Comparison of ENCODE assay signal across 21 cellular contexts in the genomic region with DNA sequence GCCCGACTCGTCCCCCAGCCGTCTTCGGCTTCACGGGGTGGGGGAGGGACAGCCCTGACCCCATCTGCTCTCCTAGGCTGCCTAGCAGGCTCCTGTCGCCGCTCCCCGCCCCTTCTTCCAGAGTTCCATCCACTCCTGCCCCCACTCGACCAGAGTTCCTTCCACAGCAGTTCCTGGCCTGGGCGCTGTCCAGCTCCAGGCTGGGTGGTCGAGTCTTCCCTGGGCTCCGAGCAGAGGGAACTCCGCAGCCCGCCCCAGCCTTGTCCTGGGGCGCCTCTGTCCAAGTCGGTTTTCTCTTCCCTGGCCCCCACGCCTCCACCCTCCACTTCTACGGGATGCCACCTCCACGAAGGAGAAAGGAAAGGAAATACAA. TPM values are rescaled to one million over a fixed set of nuclear protein-coding genes. Genes with fewer than 3 reads are reported as not detected.
DNase-seq lines count a peak whose midpoint lies in the region; ATAC-seq and TF ChIP-seq lines count a peak whose summit lies in the region.
"Had no signal": no experiment of that assay in that cellular context is flagged by ENCODE, and none has a peak within 500 bp of the region (broad histone marks: within the 10 kb centered on the region; RNA-seq: fewer than 3 reads in every experiment).

No MANE protein-coding gene starts in this region.

- peak overlapping the region; percentile 37 for H3K27ac Mint-ChIP-seq in activated naive CD4-positive, alpha-beta T cell treated with anti-CD3 and anti-CD28 coated beads, Interleukin-2, amount 10 ng/mL, durations not matched to agents 7 days and 5 days
- H3K27ac Mint-ChIP-seq in activated naive CD4-positive, alpha-beta T cell treated with anti-CD3 and anti-CD28 coated beads, Interleukin-2, amount 50 U/mL, for 72 hours, result no peak overlapping the region
- no peak overlapping the region for H3K27ac Mint-ChIP-seq in brain

- peaks cover 9% of the 10 kb centered on the region for H3K4me1 Mint-ChIP-seq in activated naive CD4-positive, alpha-beta T cell treated with anti-CD3 and anti-CD28 coated beads, Interleukin-2, amount 10 ng/mL, durations not matched to agents 7 days and 5 days
- H3K4me1 Mint-ChIP-seq in brain, result peaks cover 10% of the 10 kb centered on the region

- H3K4me1 ChIP-seq in thoracic aorta (ENCODE audit: control insufficient read depth in 1 of 2, low read depth in 2 of 2), result peaks cover 3 to 6% of the 10 kb centered on the region in 2 donors
- H3K4me1 ChIP-seq: adrenal gland, foreskin keratinocyte had no signal

- H3K4me3 ChIP-seq in thoracic aorta, result peak overlapping the region; percentile 23
- H3K4me3 ChIP-seq: adrenal gland had no signal

- H3K36me3 Mint-ChIP-seq in activated naive CD4-positive, alpha-beta T cell treated with anti-CD3 and anti-CD28 coated beads, Interleukin-2, amount 10 ng/mL, durations not matched to agents 7 days and 5 days, result no peaks in the 10 kb centered on the region
- no peaks in the 10 kb centered on the region for H3K36me3 Mint-ChIP-seq in activated naive CD4-positive, alpha-beta T cell treated with anti-CD3 and anti-CD28 coated beads, Interleukin-2, amount 50 U/mL, for 72 hours
- H3K36me3 Mint-ChIP-seq in brain, result no peaks in the 10 kb centered on the region

- no peaks in the 10 kb centered on the region for H3K9me3 Mint-ChIP-seq in activated naive CD4-positive, alpha-beta T cell treated with anti-CD3 and anti-CD28 coated beads, Interleukin-2, amount 10 ng/mL, durations not matched to agents 7 days and 5 days
- no peaks in the 10 kb centered on the region for H3K9me3 Mint-ChIP-seq in activated naive CD4-positive, alpha-beta T cell treated with anti-CD3 and anti-CD28 coated beads, Interleukin-2, amount 50 U/mL, for 72 hours
- peaks cover 0 to 9% (median 0%) of the 10 kb centered on the region in 5 experiments for H3K9me3 Mint-ChIP-seq in brain
- H3K9me3 Mint-ChIP-seq: neural crest cell had no signal

- no peaks in the 10 kb centered on the region for H3K36me3 ChIP-seq in thoracic aorta
- H3K36me3 ChIP-seq: adrenal gland had no signal

- H3K9me3 ChIP-seq in thoracic aorta, result no peaks in the 10 kb centered on the region
- H3K9me3 ChIP-seq: adrenal gland had no signal

- H3K4me3 Mint-ChIP-seq in activated naive CD4-positive, alpha-beta T cell treated with anti-CD3 and anti-CD28 coated beads, Interleukin-2, amount 10 ng/mL, durations not matched to agents 7 days and 5 days, result no peak overlapping the region
- peak overlapping the region; percentile 43 to 76 (median 64) for H3K4me3 Mint-ChIP-seq in brain

- CTCF ChIA-PET in activated naive CD4-positive, alpha-beta T cell treated with anti-CD3 and anti-CD28 coated beads, Interleukin-2, amount 10 ng/mL, durations not matched to agents 7 days and 5 days (lab: Charles Lee), result no interaction called here

- peaks cover 15% of the 10 kb centered on the region for H3K27me3 ChIP-seq in thoracic aorta (replicated peaks; ENCODE audit: insufficient read depth)

- DNase-seq in activated naive CD4-positive, alpha-beta T cell treated with anti-CD3 and anti-CD28 coated beads, Interleukin-2, amount 10 ng/mL, durations not matched to agents 7 days and 5 days, result no peak
- no peak for DNase-seq in activated naive CD4-positive, alpha-beta T cell treated with anti-CD3 and anti-CD28 coated beads, Interleukin-2, amount 50 U/mL, for 72 hours (ENCODE audit: low spot score in 2 of 2)
- DNase-seq in left colon, result no peak
- no peak for DNase-seq in thoracic aorta (ENCODE audit: low spot score)
- DNase-seq in ureter (ENCODE audit: low spot score), result no peak
- no peak for DNase-seq in hippocampal formation (lab: John Stamatoyannopoulos, UW)
- DNase-seq: activated CD4-positive, alpha-beta T cell treated with anti-CD3 and anti-CD28 coated beads for 4 hours; activated T-cell treated with anti-CD3 and anti-CD28 coated beads, Interleukin-2, amount 50 U/mL, for 1 hour; adrenal gland; COR-L47; effector memory CD4-positive, alpha-beta T cell; foreskin keratinocyte; left ventricle myocardium superior; T-helper 1 cell had no signal

- TF ChIP-seq CTCF in brain (conservative IDR thresholded peaks at IDR 0.05), result no peak
- no peak for TF ChIP-seq CTCF in thoracic aorta (IDR thresholded peaks at IDR 0.05)

- no peak for ATAC-seq in activated naive CD4-positive, alpha-beta T cell treated with anti-CD3 and anti-CD28 coated beads, Interleukin-2, amount 50 U/mL, for 72 hours
- ATAC-seq in left colon, result peak; percentile 6
- ATAC-seq in thoracic aorta (ENCODE audit: insufficient number of reproducible peaks, low FRiP score, low read depth), result no peak
- no peak for ATAC-seq in GM21367 (IDR thresholded peaks at IDR 0.05; ENCODE audit: unreplicated experiment)
- ATAC-seq: foreskin keratinocyte, left ventricle myocardium superior, Panc1 had no signal

- H3K27ac ChIP-seq in thoracic aorta, result no peak overlapping the region
- H3K27ac ChIP-seq: adrenal gland, foreskin keratinocyte had no signal

- intact Hi-C loops in left colon (cut with DNase I, micrococcal nuclease), result no loop called here

- peaks cover 85% of the 10 kb centered on the region for H3K27me3 Mint-ChIP-seq in activated naive CD4-positive, alpha-beta T cell treated with anti-CD3 and anti-CD28 coated beads, Interleukin-2, amount 10 ng/mL, durations not matched to agents 7 days and 5 days
- peaks cover 93% of the 10 kb centered on the region for H3K27me3 Mint-ChIP-seq in brain

RNA-seq across cellular contexts. Expression of gene PYY, which starts 1.4 kb away (rescaled TPM):
- not detected for total RNA-seq in activated naive CD4-positive, alpha-beta T cell treated with anti-CD3 and anti-CD28 coated beads, Interleukin-2, amount 50 U/mL, for 72 hours
- polyA plus RNA-seq in brain (ENCODE audit: insufficient read depth, low read depth, low replicate concordance), result not detected
- total RNA-seq in left colon (10 to 100 TPM; 61.2 to 79.7 TPM), thoracic aorta (not detected), ureter (not detected)
- total RNA-seq: A172, foreskin keratinocyte, HT-29, left ventricle myocardium superior, neural crest cell, skeletal muscle tissue had no signal
- polyA plus RNA-seq: adrenal gland had no signal

RNA-seq across cellular contexts. Expression of gene PPY, which starts 10.1 kb away (rescaled TPM):
- not detected for total RNA-seq in activated naive CD4-positive, alpha-beta T cell treated with anti-CD3 and anti-CD28 coated beads, Interleukin-2, amount 50 U/mL, for 72 hours
- polyA plus RNA-seq in brain (ENCODE audit: insufficient read depth, low read depth, low replicate concordance), result not detected
- total RNA-seq in left colon (1 to 10 TPM in 1 of 2 donors, not detected in 1; 2.0 TPM), thoracic aorta (not detected), ureter (not detected)
- total RNA-seq: A172, adrenal gland, foreskin keratinocyte, HT-29, left ventricle myocardium superior, neural crest cell, skeletal muscle tissue had no signal
- polyA plus RNA-seq: adrenal gland, foreskin keratinocyte had no signal

RNA-seq across cellular contexts. Expression of gene MPP2, which starts 45.0 kb away (rescaled TPM):
- total RNA-seq in activated naive CD4-positive, alpha-beta T cell treated with anti-CD3 and anti-CD28 coated beads, Interleukin-2, amount 50 U/mL, for 72 hours, result 1 to 10 TPM; 4.6 to 6.0 TPM
- polyA plus RNA-seq in brain (ENCODE audit: insufficient read depth, low read depth, low replicate concordance), result 27.6 TPM
- total RNA-seq in left colon (1 to 10 TPM in 1 of 2 donors, under 1 TPM in 1; 0.49 to 2.6 TPM), thoracic aorta (10 to 100 TPM; 10.7 to 15.0 TPM), ureter (9.8 TPM)

RNA-seq across cellular contexts. Expression of gene NAGS, which starts 52.1 kb away (rescaled TPM):
- 1 to 10 TPM in 1 of 2 donors, under 1 TPM in 1; 0.18 to 3.0 TPM for total RNA-seq in activated naive CD4-positive, alpha-beta T cell treated with anti-CD3 and anti-CD28 coated beads, Interleukin-2, amount 50 U/mL, for 72 hours
- 1.2 TPM for polyA plus RNA-seq in brain (ENCODE audit: insufficient read depth, low read depth, low replicate concordance)
- 10 to 100 TPM in 1 of 2 donors, 1 to 10 TPM in 1; 9.2 to 13.8 TPM for total RNA-seq in left colon
- total RNA-seq in thoracic aorta, result under 1 TPM in 1 of 2 donors, not detected in 1; 0.92 TPM
- 2.2 TPM for total RNA-seq in ureter

Comparison
In these comparisons a context has a peak if more than half of its experiments do, and no peak if none do; other contexts are left out.
1. RNA of gene PYY, which starts 1.4 kb away (total RNA-seq): 61.2 to 79.7 TPM in left colon; not detected in activated naive CD4-positive, alpha-beta T cell treated with anti-CD3 and anti-CD28 coated beads, Interleukin-2, amount 50 U/mL, for 72 hours, not detected in thoracic aorta and not detected in ureter (single experiment); every median in the first group is over 10 times any median in the second.